In genomic region chr9:93058357-93059096, GRCh38 we compare ENCODE assay signal across 8 cellular contexts. TPM values are rescaled to one million over a fixed set of nuclear protein-coding genes. Genes with fewer than 3 reads are reported as not detected.
DNase-seq lines count a peak whose midpoint lies in the region; ATAC-seq and TF ChIP-seq lines count a peak whose summit lies in the region.

TSS of gene SUSD3 (plus strand) at chr9:93058701. CDS start at chr9:93058743, 42 bp downstream.

- H3K79me2 ChIP-seq in PC-3 (ENCODE audit: low read length) (peaks cover 11% of the 10 kb centered on the region), smooth muscle cell (ENCODE audit: low read depth) (no peaks in the 10 kb centered on the region), GM23248 (ENCODE audit: insufficient read depth) (no peaks in the 10 kb centered on the region)

- H3K4me1 ChIP-seq in PC-3 (ENCODE audit: insufficient read depth, low read length) (peaks cover 27% of the 10 kb centered on the region), right cardiac atrium (ENCODE audit: control insufficient read depth, insufficient read depth, low read length) (no peaks in the 10 kb centered on the region), smooth muscle cell (ENCODE audit: low read depth) (peaks cover 3% of the 10 kb centered on the region), GM23248 (ENCODE audit: insufficient read depth) (peaks cover 8% of the 10 kb centered on the region; the same call in 1 of the 2 replicates)

- DNase-seq in PC-3, result peak; percentile 73
- peak; percentile 73 for DNase-seq in activated naive CD4-positive, alpha-beta T cell treated with Interleukin-2 at 50 U/mL for 16 hours
- peak; percentile 72 to 91 (median 88) for DNase-seq in right cardiac atrium
- no peak for DNase-seq in smooth muscle cell (lab: John Stamatoyannopoulos, UW; ENCODE audit: unreplicated experiment)
- no peak for DNase-seq in GM23248
- no peak for DNase-seq in inferior parietal cortex (ENCODE audit: extremely low spot score)

- H3K27ac ChIP-seq in PC-3 (ENCODE audit: low read length), result no peak within 1 kb of the TSS
- no peak within 1 kb of the TSS for H3K27ac ChIP-seq in right cardiac atrium (ENCODE audit: low read length)
- H3K27ac ChIP-seq in smooth muscle cell (ENCODE audit: low read depth), result no peak within 1 kb of the TSS
- no peak within 1 kb of the TSS for H3K27ac ChIP-seq in GM23248

- intact Hi-C loops in PC-3 (cut with micrococcal nuclease), result no loop called here
- intact Hi-C loops in right cardiac atrium (cut with DNase I), result no loop called here

- POLR2A ChIA-PET in PC-3 (lab: Charles Lee; ENCODE audit: unreplicated experiment), result no interaction called here

- no peaks in the 10 kb centered on the region for H3K9me3 ChIP-seq in PC-3 (ENCODE audit: low read length)
- no peaks in the 10 kb centered on the region for H3K9me3 ChIP-seq in right cardiac atrium (ENCODE audit: control insufficient read depth, low read length)
- no peaks in the 10 kb centered on the region for H3K9me3 ChIP-seq in smooth muscle cell (replicated peaks; ENCODE audit: low read depth)
- no peaks in the 10 kb centered on the region for H3K9me3 ChIP-seq in GM23248 (ENCODE audit: low read depth)

- H4K20me1 ChIP-seq in PC-3 (ENCODE audit: low read length), result no peaks in the 10 kb centered on the region
- H4K20me1 ChIP-seq in smooth muscle cell (ENCODE audit: low read depth), result no peaks in the 10 kb centered on the region
- no peaks in the 10 kb centered on the region for H4K20me1 ChIP-seq in GM23248 (ENCODE audit: insufficient read depth)

- H3K9me2 ChIP-seq in PC-3 (replicated peaks; ENCODE audit: low read length) (no peaks in the 10 kb centered on the region), GM23248 (ENCODE audit: insufficient read depth) (no peaks in the 10 kb centered on the region)

- ATAC-seq in GM18505 (IDR thresholded peaks at IDR 0.05; ENCODE audit: unreplicated experiment) (peak; percentile 43), HG02798 (IDR thresholded peaks at IDR 0.05; ENCODE audit: poor library complexity, unreplicated experiment) (peak; percentile 57), PC-3 (peak; percentile 54), right cardiac atrium (peak; percentile 71 to 82)

- H3K4me2 ChIP-seq in PC-3 (ENCODE audit: low read length) (peak within 1 kb of the TSS; percentile 80), smooth muscle cell (peak within 1 kb of the TSS; percentile 85), GM23248 (ENCODE audit: unreplicated experiment) (no peak within 1 kb of the TSS)

- CTCF ChIA-PET in PC-3 (lab: Charles Lee), result no interaction called here

- H2AFZ ChIP-seq in PC-3 (ENCODE audit: low read length) (peak within 1 kb of the TSS; percentile 68; the same call in 1 of the 2 replicates), smooth muscle cell (ENCODE audit: low read depth) (peak within 1 kb of the TSS; percentile 24), GM23248 (no peak within 1 kb of the TSS; the same call in 1 of the 2 replicates)

- in situ Hi-C loops in GM23248 (cut with MboI), result no loop called here

- WGBS in right cardiac atrium, result 2% methylated on average over 67 of the region's 67 CpGs
- WGBS in smooth muscle cell (ENCODE audit: low lambda C conversion rate), result 5% methylated on average over 29 of the region's 67 CpGs
- WGBS in GM23248 (ENCODE audit: low coverage in 1 of 2, low lambda C conversion rate in 2 of 2, missing lambda C conversion rate in 2 of 2), 2 experiments, result 12 to 13% methylated on average over 28 to 49 of the region's 67 CpGs

- H3K4me3 ChIP-seq in PC-3 (ENCODE audit: low read length) (peak within 1 kb of the TSS; percentile 71), right cardiac atrium (ENCODE audit: low read length) (peak within 1 kb of the TSS; percentile 62), smooth muscle cell (peak within 1 kb of the TSS; percentile 45), GM23248 (no peak within 1 kb of the TSS)

- H3K27me3 ChIP-seq in PC-3 (ENCODE audit: low read length) (no peaks in the 10 kb centered on the region), right cardiac atrium (ENCODE audit: control insufficient read depth, insufficient read depth) (no peaks in the 10 kb centered on the region), smooth muscle cell (ENCODE audit: low read depth) (no peaks in the 10 kb centered on the region), GM23248 (replicated peaks; ENCODE audit: insufficient read depth) (no peaks in the 10 kb centered on the region)

- peak; percentile 58 for TF ChIP-seq POLR2A in GM18505 (IDR thresholded peaks at IDR 0.05; ENCODE audit: borderline replicate concordance, extremely low read depth, insufficient read depth, insufficient read length)

- H3K36me3 ChIP-seq in PC-3 (ENCODE audit: low read depth, low read length) (no peaks in the 10 kb centered on the region), smooth muscle cell (ENCODE audit: low read depth) (no peaks in the 10 kb centered on the region), GM23248 (ENCODE audit: low read depth) (no peaks in the 10 kb centered on the region)

- no TSS peak for BruUV-seq in PC-3 (replicated peaks; lab: Mats Ljungman, UMichigan)

- TF ChIP-seq CTCF in PC-3 (conservative IDR thresholded peaks at IDR 0.05; ENCODE audit: low read depth, low read length) (no peak), smooth muscle cell (IDR thresholded peaks at IDR 0.05; ENCODE audit: borderline replicate concordance, insufficient read depth, poor library complexity, severe bottlenecking) (no peak)

- H3K9ac ChIP-seq in PC-3 (ENCODE audit: low read length) (peak within 1 kb of the TSS; percentile 49; the same call in 1 of the 2 replicates), smooth muscle cell (ENCODE audit: low read depth) (no peak within 1 kb of the TSS), GM23248 (no peak within 1 kb of the TSS)

- no peaks in the 10 kb centered on the region for H3F3A ChIP-seq in PC-3 (ENCODE audit: low read length, unreplicated experiment)
- no peaks in the 10 kb centered on the region for H3F3A ChIP-seq in smooth muscle cell (ENCODE audit: low read depth)
- no peaks in the 10 kb centered on the region for H3F3A ChIP-seq in GM23248 (ENCODE audit: insufficient read depth)

RNA-seq across cellular contexts. Expression of gene SUSD3, which starts in this region (rescaled TPM):
- 12.7 and 13.4 TPM in 2 replicates for total RNA-seq in PC-3 (2014; rRNA removed)
- total RNA-seq in right cardiac atrium, result 1 to 10 TPM; 1.0 to 2.0 (median 1.3) TPM
- 0.16 TPM for polyA plus RNA-seq in right cardiac atrium
- not detected in 2 replicates for total RNA-seq in smooth muscle cell
- 0.34 TPM in 1 of 2 replicates, not detected in the other for polyA plus RNA-seq in smooth muscle cell
- 0.43 and 0.63 TPM in 2 replicates for total RNA-seq in GM23248 (2014; rRNA removed; shearing (Covaris generic))
- not detected in 2 replicates for polyA plus RNA-seq in GM23248 (2016; fragmentation: Nextera tagmentation; extraction: Ambion mirVana)

Comparison
In these comparisons a context has a peak if more than half of its experiments do, and no peak if none do; other contexts are left out.
1. DNase-seq: peak in PC-3 (single experiment), activated naive CD4-positive, alpha-beta T cell treated with Interleukin-2 at 50 U/mL for 16 hours (single experiment) and right cardiac atrium (3 of 3); none in smooth muscle cell (single experiment), GM23248 (single experiment) and inferior parietal cortex (single experiment).
2. Peak in every context shown above with its lines, with median percentiles within 50 percentile points of each other: ATAC-seq.